ENCODE assay signal across 8 cellular contexts in genomic region chr4:109816082-109816442, GRCh38. TPM values are rescaled to one million over a fixed set of nuclear protein-coding genes. Genes with fewer than 3 reads are reported as not detected.
DNase-seq lines count a peak whose midpoint lies in the region; ATAC-seq and TF ChIP-seq lines count a peak whose summit lies in the region.

No MANE protein-coding gene starts in this region.

- H2AFZ ChIP-seq in smooth muscle cell (ENCODE audit: low read depth), result peak overlapping the region; percentile 94

- intact Hi-C loops in A673 (cut with micrococcal nuclease; ENCODE audit: unreplicated experiment), result loop anchor here (5.0 kb wide), 2 partner anchors 114 to 161 kb away; partner anchors contain the start of gene CASP6
- intact Hi-C loops in left ventricle myocardium inferior (cut with micrococcal nuclease), result no loop called here

- H3K27me3 ChIP-seq in A673 (replicated peaks; ENCODE audit: insufficient read depth, low read depth, low read length, poor library complexity) (no peaks in the 10 kb centered on the region), left ventricle myocardium inferior (ENCODE audit: low read depth) (no peaks in the 10 kb centered on the region), smooth muscle cell (ENCODE audit: low read depth) (no peaks in the 10 kb centered on the region)

- peak overlapping the region; percentile 65 for H3K4me3 ChIP-seq in A673 (ENCODE audit: low read depth, low read length, poor library complexity, severe bottlenecking)
- peak overlapping the region; percentile 78 for H3K4me3 ChIP-seq in LNCaP clone FGC (ENCODE audit: low read depth, low read length)
- peak overlapping the region; percentile 92 for H3K4me3 ChIP-seq in left ventricle myocardium inferior
- peak overlapping the region; percentile 61 for H3K4me3 ChIP-seq in smooth muscle cell

- H4K20me1 ChIP-seq in smooth muscle cell (ENCODE audit: low read depth), result no peaks in the 10 kb centered on the region

- H3K9ac ChIP-seq in smooth muscle cell (ENCODE audit: low read depth), result peak overlapping the region; percentile 79

- H3K36me3 ChIP-seq in A673 (ENCODE audit: insufficient read depth, low read length, poor library complexity, severe bottlenecking) (peaks cover 41% of the 10 kb centered on the region), left ventricle myocardium inferior (peaks cover 17% of the 10 kb centered on the region), smooth muscle cell (ENCODE audit: low read depth) (no peaks in the 10 kb centered on the region)

- CTCF ChIA-PET in A673 (lab: Charles Lee), result no interaction called here

- H3K4me1 ChIP-seq in A673 (ENCODE audit: insufficient read depth, low read length, poor library complexity, severe bottlenecking) (peaks cover 15% of the 10 kb centered on the region), left ventricle myocardium inferior (peaks cover 32% of the 10 kb centered on the region), smooth muscle cell (ENCODE audit: low read depth) (peaks cover 9% of the 10 kb centered on the region)

- H3K79me2 ChIP-seq in smooth muscle cell (ENCODE audit: low read depth), result peaks cover 42% of the 10 kb centered on the region

- under 1% methylated on average over 19 of the region's 19 CpGs for WGBS in smooth muscle cell (ENCODE audit: low lambda C conversion rate)

- no peak for DNase-seq in A673 (ENCODE audit: low spot score)
- no peak for DNase-seq in LNCaP clone FGC (ENCODE audit: low read depth)
- peak; percentile 14 to 15 for DNase-seq in activated T-helper 1 cell treated with anti-CD3 and anti-CD28 coated beads, Interleukin-2, amount 50 U/mL, for 16 hours (ENCODE audit: low read depth in 1 of 2, low spot score in 1 of 2)
- DNase-seq in left ventricle myocardium inferior, result no peak
- no peak for DNase-seq in smooth muscle cell (lab: John Stamatoyannopoulos, UW; ENCODE audit: unreplicated experiment)
- DNase-seq in NCI-H748 treated with DMSO at 0.1 percent for 48 hours (lab: John Stamatoyannopoulos, UW), result no peak
- DNase-seq in NCI-H1694 treated with DMSO at 0.1 percent for 48 hours (lab: John Stamatoyannopoulos, UW), result no peak

- TF ChIP-seq CTCF in A673 (conservative IDR thresholded peaks at IDR 0.05; ENCODE audit: low read depth, low read length), result no peak
- no peak for TF ChIP-seq CTCF in LNCaP clone FGC (IDR thresholded peaks at IDR 0.05; ENCODE audit: control insufficient read depth, extremely low read depth, insufficient read depth)
- no peak for TF ChIP-seq CTCF in left ventricle myocardium inferior (IDR thresholded peaks at IDR 0.05; ENCODE audit: borderline replicate concordance)
- TF ChIP-seq CTCF in smooth muscle cell (IDR thresholded peaks at IDR 0.05; ENCODE audit: borderline replicate concordance, insufficient read depth, poor library complexity, severe bottlenecking), result no peak

- BruUV-seq in A673 (replicated peaks; lab: Mats Ljungman, UMichigan), result no TSS peak

- H3F3A ChIP-seq in smooth muscle cell (ENCODE audit: low read depth), result no peaks in the 10 kb centered on the region

- peak overlapping the region; percentile 80 for H3K4me2 ChIP-seq in smooth muscle cell

- H3K9me3 ChIP-seq in A673 (ENCODE audit: low read depth, low read length, poor library complexity, severe bottlenecking), result no peaks in the 10 kb centered on the region
- no peaks in the 10 kb centered on the region for H3K9me3 ChIP-seq in left ventricle myocardium inferior (replicated peaks)
- no peaks in the 10 kb centered on the region for H3K9me3 ChIP-seq in smooth muscle cell (replicated peaks; ENCODE audit: low read depth)

- peak overlapping the region; percentile 88 for H3K27ac ChIP-seq in A673 (ENCODE audit: low read depth, low read length, poor library complexity, severe bottlenecking)
- H3K27ac ChIP-seq in left ventricle myocardium inferior (replicated peaks), result peak overlapping the region; percentile 90
- peak overlapping the region; percentile 83 for H3K27ac ChIP-seq in smooth muscle cell (ENCODE audit: low read depth)

- no peak for ATAC-seq in HG02610 (IDR thresholded peaks at IDR 0.05; ENCODE audit: unreplicated experiment)

- POLR2A ChIA-PET in A673 (lab: Charles Lee; ENCODE audit: low non-redundant PET), result no interaction called here

RNA-seq across cellular contexts. Expression of gene GAR1, which starts 0.5 kb away (rescaled TPM):
- total RNA-seq in A673 (2021) (56.0 and 67.6 TPM in 2 replicates), left ventricle myocardium inferior (8.6 TPM), smooth muscle cell (11.1 and 12.3 TPM in 2 replicates)
- polyA plus RNA-seq in smooth muscle cell, result 30.3 and 41.4 TPM in 2 replicates

RNA-seq across cellular contexts. Expression of gene RRH, which starts 11.7 kb away (rescaled TPM):
- total RNA-seq in A673 (2021) (0.28 and 0.47 TPM in 2 replicates), left ventricle myocardium inferior (0.19 TPM), smooth muscle cell (not detected in 2 replicates)
- polyA plus RNA-seq in smooth muscle cell, result not detected in 2 replicates

RNA-seq across cellular contexts. Expression of gene CFI, which starts 14.3 kb away (rescaled TPM):
- 0.86 and 1.6 TPM in 2 replicates for total RNA-seq in A673 (2021)
- 6.8 TPM for total RNA-seq in left ventricle myocardium inferior
- 0.63 and 3.0 TPM in 2 replicates for total RNA-seq in smooth muscle cell
- 1.1 and 1.4 TPM in 2 replicates for polyA plus RNA-seq in smooth muscle cell

RNA-seq across cellular contexts. Expression of gene LRIT3, which starts 31.8 kb away (rescaled TPM):
- total RNA-seq in A673 (2021), result 0.26 and 0.33 TPM in 2 replicates
- not detected for total RNA-seq in left ventricle myocardium inferior
- 0.04 and 0.40 TPM in 2 replicates for total RNA-seq in smooth muscle cell
- 0.26 TPM in 1 of 2 replicates, not detected in the other for polyA plus RNA-seq in smooth muscle cell

Comparison
In these comparisons a context has a peak if more than half of its experiments do, and no peak if none do; other contexts are left out.
1. DNase-seq: peak in activated T-helper 1 cell treated with anti-CD3 and anti-CD28 coated beads, Interleukin-2, amount 50 U/mL, for 16 hours (2 of 2); none in A673 (single experiment), LNCaP clone FGC (single experiment), left ventricle myocardium inferior (single experiment), smooth muscle cell (single experiment), NCI-H748 treated with DMSO at 0.1 percent for 48 hours (single experiment) and NCI-H1694 treated with DMSO at 0.1 percent for 48 hours (single experiment).
2. Peak in every context shown above with its lines, with median percentiles within 50 percentile points of each other: H3K27ac ChIP-seq and H3K4me3 ChIP-seq.